9 cellular contexts compared by ENCODE assay signal in the genomic region with DNA sequence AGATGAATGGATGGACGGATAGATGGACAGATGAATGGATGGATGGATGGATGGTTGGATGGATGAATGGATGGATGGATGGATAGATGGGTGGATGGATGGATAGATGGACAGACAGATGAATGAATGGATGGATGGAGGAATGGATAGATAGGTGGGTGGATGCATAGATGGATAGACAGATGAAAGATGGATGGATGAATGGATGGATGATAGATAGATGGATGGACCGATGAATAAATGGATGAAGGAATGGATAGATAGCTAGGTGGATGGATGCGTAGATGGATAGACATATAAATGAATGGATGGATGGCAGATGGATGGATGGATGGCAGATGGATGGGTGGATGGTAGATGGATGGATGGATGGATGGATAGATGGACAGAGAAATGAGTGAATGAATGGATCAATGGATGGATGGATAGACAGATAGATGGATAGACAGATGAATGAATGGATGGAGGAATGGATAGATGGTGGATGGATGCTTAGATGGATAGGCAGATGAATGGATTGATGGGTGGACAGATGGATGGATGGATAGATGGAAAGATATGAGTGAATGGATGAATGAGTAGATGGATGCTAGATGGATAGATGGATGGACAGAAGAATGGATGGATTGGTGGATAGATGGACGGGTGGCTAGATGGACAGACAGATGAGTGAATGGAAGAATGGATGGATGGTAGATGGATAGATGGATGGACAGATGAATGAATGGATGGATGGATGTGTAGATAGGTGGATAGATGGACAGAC.
"Had no signal": no experiment of that assay in that cellular context is flagged by ENCODE, and none has a peak within 500 bp of the region (broad histone marks: within the 10 kb centered on the region; RNA-seq: fewer than 3 reads in every experiment).

No MANE protein-coding gene starts in this region.

- H3K4me2 ChIP-seq: KMS-11 had no signal

- H3K9ac ChIP-seq: GM23248, KMS-11 had no signal

- FAIRE-seq: H54 had no signal

- H2AFZ ChIP-seq: GM23248 had no signal

- H3K4me3 ChIP-seq: GM23248 had no signal

- H3K27ac ChIP-seq: GM23248, KMS-11 had no signal

- DNase-seq: GM23248, GOT3, H9, HCEC 1CT, HFFc6, Karpas-422, KBM-7 had no signal
